Comparison of ENCODE assay signal across 10 cellular contexts in genomic region chr7:151599401-151600227, GRCh38.
DNase-seq lines count a peak whose midpoint lies in the region; ATAC-seq lines count a peak whose summit lies in the region.
"Had no signal": no experiment of that assay in that cellular context is flagged by ENCODE, and none has a peak within 500 bp of the region (broad histone marks: within the 10 kb centered on the region; RNA-seq: fewer than 3 reads in every experiment).

No MANE protein-coding gene starts in this region.

- no peaks in the 10 kb centered on the region for H3K9me3 ChIP-seq in duodenal mucosa (ENCODE audit: control insufficient read depth in 1 of 2, low read length in 2 of 2)
- peaks cover 4% of the 10 kb centered on the region for H3K9me3 ChIP-seq in mesodermal cell (ENCODE audit: control insufficient read depth, low read length)

- ATAC-seq in stimulated activated naive CD8-positive, alpha-beta T cell treated with anti-CD3 and anti-CD28 coated beads, Interleukin-15, Interleukin-2, amounts not matched to agents 100 U/mL and 50 U/mL, for 24 hours: peak; percentile 66
- ATAC-seq in stimulated activated naive CD8-positive, alpha-beta T cell treated with anti-CD3 and anti-CD28 coated beads, Interleukin-15, amount 100 ng/mL, for 72 hours: no peak
- ATAC-seq in natural killer cell treated with Interleukin-12 subunit alpha and Interleukin-12 subunit beta and Interleukin-15 and Interleukin-18, amount 100 ng/mL, for 72 hours: no peak
- ATAC-seq: activated CD8-positive, alpha-beta T cell treated with anti-CD3 and anti-CD28 coated beads for 36 hours had no signal

- H3K36me3 ChIP-seq in duodenal mucosa (ENCODE audit: control insufficient read depth in 1 of 2, insufficient read depth in 2 of 2, low read length in 2 of 2) (peaks cover 6 to 10% of the 10 kb centered on the region in 2 donors), mesodermal cell (ENCODE audit: control insufficient read depth, insufficient read depth, low read length) (no peaks in the 10 kb centered on the region)

- no peak overlapping the region for H3K4me3 Mint-ChIP-seq in stimulated activated naive CD8-positive, alpha-beta T cell treated with anti-CD3 and anti-CD28 coated beads, Interleukin-15, amount 100 ng/mL, for 72 hours
- no peak overlapping the region for H3K4me3 Mint-ChIP-seq in natural killer cell treated with Interleukin-12 subunit alpha and Interleukin-12 subunit beta and Interleukin-15 and Interleukin-18, amount 100 ng/mL, for 72 hours
- H3K4me3 Mint-ChIP-seq: activated CD8-positive, alpha-beta T cell treated with anti-CD3 and anti-CD28 coated beads for 36 hours had no signal

- no peaks in the 10 kb centered on the region for H3K27me3 Mint-ChIP-seq in stimulated activated naive CD8-positive, alpha-beta T cell treated with anti-CD3 and anti-CD28 coated beads, Interleukin-15, amount 100 ng/mL, for 72 hours
- no peaks in the 10 kb centered on the region for H3K27me3 Mint-ChIP-seq in natural killer cell treated with Interleukin-12 subunit alpha and Interleukin-12 subunit beta and Interleukin-15 and Interleukin-18, amount 100 ng/mL, for 72 hours
- H3K27me3 Mint-ChIP-seq: activated CD8-positive, alpha-beta T cell treated with anti-CD3 and anti-CD28 coated beads for 36 hours had no signal

- peaks cover 0 to 6% of the 10 kb centered on the region in 2 donors for H3K9me3 Mint-ChIP-seq in stimulated activated naive CD8-positive, alpha-beta T cell treated with anti-CD3 and anti-CD28 coated beads, Interleukin-15, amount 100 ng/mL, for 72 hours
- no peaks in the 10 kb centered on the region for H3K9me3 Mint-ChIP-seq in natural killer cell treated with Interleukin-12 subunit alpha and Interleukin-12 subunit beta and Interleukin-15 and Interleukin-18, amount 100 ng/mL, for 72 hours
- H3K9me3 Mint-ChIP-seq: activated CD8-positive, alpha-beta T cell treated with anti-CD3 and anti-CD28 coated beads for 36 hours had no signal

- H3K4me1 Mint-ChIP-seq in stimulated activated naive CD8-positive, alpha-beta T cell treated with anti-CD3 and anti-CD28 coated beads, Interleukin-15, amount 100 ng/mL, for 72 hours: peaks cover 22% of the 10 kb centered on the region
- H3K4me1 Mint-ChIP-seq in natural killer cell treated with Interleukin-12 subunit alpha and Interleukin-12 subunit beta and Interleukin-15 and Interleukin-18, amount 100 ng/mL, for 72 hours (ENCODE audit: low read depth in 2 of 2): peaks cover 10 to 18% of the 10 kb centered on the region in 2 donors

- H3K4me1 ChIP-seq in duodenal mucosa (ENCODE audit: control insufficient read depth in 1 of 2, insufficient read depth in 2 of 2, low read length in 2 of 2): peaks cover 0 to 7% of the 10 kb centered on the region in 2 donors
- H3K4me1 ChIP-seq in mesodermal cell (ENCODE audit: control insufficient read depth, insufficient read depth, low read length, poor library complexity, severe bottlenecking): peaks cover 8% of the 10 kb centered on the region

- no peak overlapping the region for H3K9ac ChIP-seq in duodenal mucosa (ENCODE audit: low read depth in 1 of 2, low read length in 2 of 2)

- no peaks in the 10 kb centered on the region for H3K27me3 ChIP-seq in duodenal mucosa (ENCODE audit: control insufficient read depth in 1 of 2, insufficient read depth in 2 of 2, low read length in 2 of 2)

- in situ Hi-C loops in KBM-7 (cut with MboI; ENCODE audit: low pct_unique_long_range_greater_than_20kb, low sequenced_read_pairs): no loop called here

- no peaks in the 10 kb centered on the region for H3K36me3 Mint-ChIP-seq in natural killer cell treated with Interleukin-12 subunit alpha and Interleukin-12 subunit beta and Interleukin-15 and Interleukin-18, amount 100 ng/mL, for 72 hours

- H3K4me3 ChIP-seq in duodenal mucosa (ENCODE audit: low read depth in 1 of 2, low read length in 2 of 2): no peak overlapping the region
- no peak overlapping the region for H3K4me3 ChIP-seq in mesodermal cell (ENCODE audit: extremely low read depth, insufficient read depth, low read length, poor library complexity, severe bottlenecking)

- peak overlapping the region; percentile 53 for H3K27ac ChIP-seq in duodenal mucosa (ENCODE audit: low read depth, low read length)
- H3K27ac ChIP-seq in mesodermal cell (ENCODE audit: low read depth, low read length, severe bottlenecking): peak overlapping the region; percentile 53

- peak; percentile 7 for DNase-seq in stimulated activated naive CD8-positive, alpha-beta T cell treated with anti-CD3 and anti-CD28 coated beads, Interleukin-15, Interleukin-2, amounts not matched to agents 100 U/mL and 50 U/mL, for 24 hours
- DNase-seq in stimulated activated naive CD8-positive, alpha-beta T cell treated with anti-CD3 and anti-CD28 coated beads, Interleukin-15, amount 100 ng/mL, for 72 hours: no peak
- no peak for DNase-seq in KG1 (lab: John Stamatoyannopoulos, UW)
- no peak for DNase-seq in KBM-7
- DNase-seq in natural killer cell treated with Interleukin-12 subunit alpha and Interleukin-12 subunit beta and Interleukin-15 and Interleukin-18, amount 100 ng/mL, for 72 hours (ENCODE audit: low spot score): no peak
- no peak for DNase-seq in NCI-H2107 (lab: John Stamatoyannopoulos, UW)
- DNase-seq: activated CD8-positive, alpha-beta T cell treated with anti-CD3 and anti-CD28 coated beads for 36 hours; DMS153 had no signal

- 81 to 84% methylated on average over 10 of the region's 10 CpGs for WGBS in mesodermal cell (ENCODE audit: insufficient coverage in 2 of 2), 2 experiments

- no peak overlapping the region for H3K27ac Mint-ChIP-seq in stimulated activated naive CD8-positive, alpha-beta T cell treated with anti-CD3 and anti-CD28 coated beads, Interleukin-15, amount 100 ng/mL, for 72 hours
- H3K27ac Mint-ChIP-seq in natural killer cell treated with Interleukin-12 subunit alpha and Interleukin-12 subunit beta and Interleukin-15 and Interleukin-18, amount 100 ng/mL, for 72 hours: no peak overlapping the region
- H3K27ac Mint-ChIP-seq: activated CD8-positive, alpha-beta T cell treated with anti-CD3 and anti-CD28 coated beads for 36 hours had no signal
